9 cellular contexts compared by ENCODE assay signal in the genomic region with DNA sequence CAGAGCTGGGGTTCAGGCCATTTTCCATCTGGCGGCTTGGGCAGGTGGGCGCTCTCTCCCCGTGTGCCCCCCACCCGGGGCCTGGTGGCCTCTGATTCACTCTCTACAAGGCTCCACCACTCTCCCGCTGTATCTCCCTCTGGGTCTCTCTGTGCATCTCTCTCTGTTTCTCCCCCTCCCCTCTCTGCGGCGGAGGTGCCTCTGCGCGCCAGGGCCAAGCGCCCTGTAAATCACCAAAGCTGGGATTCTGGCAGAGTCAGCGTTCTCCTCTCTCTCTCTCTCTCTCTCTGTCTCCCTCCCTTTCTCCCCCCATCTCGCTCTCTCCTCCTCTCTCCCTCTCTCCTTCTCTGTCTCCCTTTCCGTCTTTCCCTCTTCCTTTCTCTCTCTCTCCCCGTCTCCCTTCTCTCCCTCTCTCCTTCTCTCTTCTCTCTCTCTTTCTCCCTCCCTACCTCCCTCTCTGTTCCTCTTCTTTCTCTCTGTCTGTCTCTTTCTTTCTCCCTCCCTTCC. TPM values are rescaled to one million over a fixed set of nuclear protein-coding genes. Genes with fewer than 3 reads are reported as not detected.
DNase-seq lines count a peak whose midpoint lies in the region; ATAC-seq and TF ChIP-seq lines count a peak whose summit lies in the region.
"Had no signal": no experiment of that assay in that cellular context is flagged by ENCODE, and none has a peak within 500 bp of the region (broad histone marks: within the 10 kb centered on the region; RNA-seq: fewer than 3 reads in every experiment).

No MANE protein-coding gene starts in this region.

- no peak for DNase-seq in HFFc6
- DNase-seq in lower leg skin (ENCODE audit: low spot score in 2 of 2), result no peak
- peak in 5 of 49 donors; percentile 15 to 46 (median 37) for DNase-seq in substantia nigra (lab: John Stamatoyannopoulos, UW)
- DNase-seq in GM13977 (ENCODE audit: low spot score), result no peak
- DNase-seq in activated T-cell treated with anti-CD3 and anti-CD28 coated beads, Interleukin-2, amount 50 U/mL, for 4 hours, result no peak

- H3K9me3 Mint-ChIP-seq in HFFc6 (no peaks in the 10 kb centered on the region), brain (peaks cover 0 to 3% (median 0%) of the 10 kb centered on the region in 5 experiments)
- H3K9me3 Mint-ChIP-seq in activated T-cell treated with anti-CD3 and anti-CD28 coated beads, Interleukin-2, amount 50 U/mL, for 4 hours, result no peaks in the 10 kb centered on the region
- H3K9me3 Mint-ChIP-seq: T-helper 2 cell treated with Interferon-gamma antibody and Interleukin-4, amounts not matched to agents 5 μg/mL and 100 μg/mL, for 36 hours had no signal

- TF ChIP-seq POLR2A in lower leg skin (IDR thresholded peaks at IDR 0.05), result no peak

- intact Hi-C loops in lower leg skin (cut with DNase I; ENCODE audit: low total_unique reads), result no loop called here

- ATAC-seq in GM21526 (IDR thresholded peaks at IDR 0.05; ENCODE audit: low FRiP score, unreplicated experiment) (no peak), GM18868 (IDR thresholded peaks at IDR 0.05; ENCODE audit: unreplicated experiment) (no peak)
- no peak for ATAC-seq in activated T-cell treated with anti-CD3 and anti-CD28 coated beads, Interleukin-2, amount 50 U/mL, for 4 hours

- H3K27ac ChIP-seq in substantia nigra (ENCODE audit: low read depth, low read length, poor library complexity, severe bottlenecking), result peak overlapping the region; percentile 86

- TF ChIP-seq CTCF in HFFc6 (IDR thresholded peaks at IDR 0.05) (no peak), brain (conservative IDR thresholded peaks at IDR 0.05) (no peak), lower leg skin (IDR thresholded peaks at IDR 0.05) (no peak), GM13977 (IDR thresholded peaks at IDR 0.05; ENCODE audit: extremely low read depth, insufficient read depth, missing control alignments) (no peak)

- peak overlapping the region; percentile 89 for H3K4me3 Mint-ChIP-seq in HFFc6
- H3K4me3 Mint-ChIP-seq in brain, result peak overlapping the region; percentile 76 to 88 (median 82)
- H3K4me3 Mint-ChIP-seq in activated T-cell treated with anti-CD3 and anti-CD28 coated beads, Interleukin-2, amount 50 U/mL, for 4 hours, result no peak overlapping the region
- H3K4me3 Mint-ChIP-seq: T-helper 2 cell treated with Interferon-gamma antibody and Interleukin-4, amounts not matched to agents 5 μg/mL and 100 μg/mL, for 36 hours had no signal

- peak overlapping the region; percentile 89 for H3K27ac Mint-ChIP-seq in HFFc6
- peak overlapping the region; percentile 71 to 99 (median 92) for H3K27ac Mint-ChIP-seq in brain
- H3K27ac Mint-ChIP-seq: T-helper 2 cell treated with Interferon-gamma antibody and Interleukin-4, amounts not matched to agents 5 μg/mL and 100 μg/mL, for 36 hours had no signal

- 19 to 28% methylated on average over 14 of the region's 14 CpGs for WGBS in lower leg skin, 2 donors

- in situ Hi-C loops in GM13977 (cut with MboI; ENCODE audit: low pct_unique_long_range_greater_than_20kb, low sequenced_read_pairs, unreplicated experiment), result no loop called here

- H3K27me3 Mint-ChIP-seq in HFFc6 (ENCODE audit: insufficient read depth) (peaks cover 8% of the 10 kb centered on the region), brain (peaks cover 65% of the 10 kb centered on the region)
- H3K27me3 Mint-ChIP-seq in activated T-cell treated with anti-CD3 and anti-CD28 coated beads, Interleukin-2, amount 50 U/mL, for 4 hours (ENCODE audit: low read depth), result peaks cover 2% of the 10 kb centered on the region

- peak overlapping the region; percentile 5 for H3K4me3 ChIP-seq in lower leg skin (ENCODE audit: low read depth, poor library complexity, severe bottlenecking)

- H3K36me3 Mint-ChIP-seq in HFFc6 (ENCODE audit: low read depth), result no peaks in the 10 kb centered on the region; the same call in 1 of the 2 replicates
- H3K36me3 Mint-ChIP-seq in brain, result no peaks in the 10 kb centered on the region
- H3K36me3 Mint-ChIP-seq in activated T-cell treated with anti-CD3 and anti-CD28 coated beads, Interleukin-2, amount 50 U/mL, for 4 hours (ENCODE audit: insufficient read depth), result no peaks in the 10 kb centered on the region

- H3K4me1 Mint-ChIP-seq in HFFc6 (ENCODE audit: low read depth), result peaks cover 62% of the 10 kb centered on the region
- H3K4me1 Mint-ChIP-seq in brain, result peaks cover 43% of the 10 kb centered on the region
- peaks cover 24% of the 10 kb centered on the region for H3K4me1 Mint-ChIP-seq in activated T-cell treated with anti-CD3 and anti-CD28 coated beads, Interleukin-2, amount 50 U/mL, for 4 hours (ENCODE audit: low read depth)

RNA-seq across cellular contexts. Expression of gene NFIC, which starts 3.9 kb away (rescaled TPM):
- total RNA-seq in HFFc6 (2021; fragmentation: NEBNext Ultra II Directional; extraction: Animal tissue kit (Norgen Biotek cat#: 25700)), result 100 to 1,000 TPM; 186 to 219 (median 211) TPM
- 79.3 TPM for polyA plus RNA-seq in brain (ENCODE audit: insufficient read depth, low read depth, low replicate concordance)
- total RNA-seq in lower leg skin, result 100 to 1,000 TPM; 102 to 236 (median 158) TPM
- 10 to 100 TPM; 26.0 to 33.6 (median 30.3) TPM for total RNA-seq in activated T-cell treated with anti-CD3 and anti-CD28 coated beads, Interleukin-2, amount 50 U/mL, for 4 hours
